In genomic region chr17:14231187-14231586, GRCh38 we compare ENCODE assay signal across 16 cellular contexts. TPM values are rescaled to one million over a fixed set of nuclear protein-coding genes. Genes with fewer than 3 reads are reported as not detected.
"Had no signal": no experiment of that assay in that cellular context is flagged by ENCODE, and none has a peak within 500 bp of the region (broad histone marks: within the 10 kb centered on the region; RNA-seq: fewer than 3 reads in every experiment).

No MANE protein-coding gene starts in this region.

RNA-seq across cellular contexts. Expression of gene CDRT15, which starts 5.5 kb away (rescaled TPM):
- total RNA-seq: ascending aorta, esophagus squamous epithelium, frontal cortex, hepatocyte, left ventricle myocardium superior, mononuclear cell, myocyte, posterior vena cava, renal cortical epithelial cell, sciatic nerve, T-cell, temporal lobe, transverse colon, uterus had no signal
- polyA plus RNA-seq: adipose tissue, hepatocyte, immature natural killer cell had no signal
